ENCODE assay signal across 10 cellular contexts in genomic region chr2:127638361-127639110, GRCh38. TPM values are rescaled to one million over a fixed set of nuclear protein-coding genes. Genes with fewer than 3 reads are reported as not detected.
DNase-seq lines count a peak whose midpoint lies in the region; ATAC-seq lines count a peak whose summit lies in the region.
"Had no signal": no experiment of that assay in that cellular context is flagged by ENCODE, and none has a peak within 500 bp of the region (broad histone marks: within the 10 kb centered on the region; RNA-seq: fewer than 3 reads in every experiment).

No MANE protein-coding gene starts in this region.

- H3K4me1 ChIP-seq in stomach smooth muscle (ENCODE audit: control insufficient read depth, insufficient read depth, low read length) = peaks cover 63% of the 10 kb centered on the region

- H3K9me3 ChIP-seq in stomach smooth muscle (ENCODE audit: control insufficient read depth in 2 of 2, low read length in 2 of 2) = no peaks in the 10 kb centered on the region

- ATAC-seq in HG03378 (IDR thresholded peaks at IDR 0.05; ENCODE audit: unreplicated experiment) (no peak), HG02798 (IDR thresholded peaks at IDR 0.05; ENCODE audit: poor library complexity, unreplicated experiment) (no peak), GM21528 (IDR thresholded peaks at IDR 0.05; ENCODE audit: low FRiP score, unreplicated experiment) (no peak)
- ATAC-seq: stimulated activated naive CD8-positive, alpha-beta T cell treated with anti-CD3 and anti-CD28 coated beads, Interleukin-15, amount 100 ng/mL, for 72 hours had no signal

- peak overlapping the region in 1 of 2 donors; percentile 42 for H3K9ac ChIP-seq in stomach smooth muscle (ENCODE audit: low read length in 2 of 2)

- DNase-seq in HT-29 (ENCODE audit: low spot score) = peak; percentile 21
- DNase-seq in iPS-NIHi7 (ENCODE audit: extremely low spot score) = peak; percentile 87
- no peak for DNase-seq in dedifferentiated amniotic fluid mesenchymal stem cell (ENCODE audit: extremely low spot score)
- DNase-seq: NCI-H2171; stimulated activated naive CD8-positive, alpha-beta T cell treated with anti-CD3 and anti-CD28 coated beads, Interleukin-15, amount 100 ng/mL, for 72 hours had no signal

- H3K27ac ChIP-seq in adipose tissue (ENCODE audit: low read depth, low read length) = peak overlapping the region; percentile 92
- H3K27ac ChIP-seq in stomach smooth muscle (ENCODE audit: low read length) = peak overlapping the region; percentile 76

- WGBS in adipose tissue, 3 donors = 58 to 62% (median 58%) methylated on average over 23 of the region's 23 CpGs

- no peak overlapping the region for H3K4me3 ChIP-seq in stomach smooth muscle (ENCODE audit: low read length in 2 of 2)

- H3K36me3 ChIP-seq in stomach smooth muscle (ENCODE audit: control insufficient read depth in 2 of 2, insufficient read depth in 2 of 2, low read length in 2 of 2) = peaks cover 19 to 20% of the 10 kb centered on the region in 2 donors

- H3K27me3 ChIP-seq in stomach smooth muscle (ENCODE audit: control insufficient read depth in 1 of 2, insufficient read depth in 2 of 2, low read length in 2 of 2) = no peaks in the 10 kb centered on the region

RNA-seq across cellular contexts. Expression of gene GPR17, which starts 7.4 kb away (rescaled TPM):
- total RNA-seq in HT-29 (2014; rRNA removed; shearing (Covaris generic)) = 0.21 and 0.64 TPM in 2 replicates
- 1 to 10 TPM in 2 of 3 donors, under 1 TPM in 1; 0.10 to 2.4 (median 1.8) TPM for polyA plus RNA-seq in adipose tissue

RNA-seq across cellular contexts. Expression of gene LIMS2, which starts 36.8 kb away (rescaled TPM):
- 30.6 and 32.0 TPM in 2 replicates for total RNA-seq in HT-29 (2014; rRNA removed; shearing (Covaris generic))
- 100 to 1,000 TPM in 1 of 3 donors, 10 to 100 TPM in 1, 1 to 10 TPM in 1; 8.5 to 282 (median 64.9) TPM for polyA plus RNA-seq in adipose tissue
